Comparison of ENCODE assay signal across 8 cellular contexts in genomic region chr12:125403145-125403789, GRCh38.
DNase-seq lines count a peak whose midpoint lies in the region; ATAC-seq lines count a peak whose summit lies in the region.

No MANE protein-coding gene starts in this region.

- H3K4me1 Mint-ChIP-seq in activated CD8-positive, alpha-beta T cell treated with anti-CD3 and anti-CD28 coated beads, Interleukin-2, amount 10 ng/mL, durations not matched to agents 7 days and 5 days (ENCODE audit: low read depth), result no peaks in the 10 kb centered on the region

- H3K27me3 Mint-ChIP-seq in activated CD8-positive, alpha-beta T cell treated with anti-CD3 and anti-CD28 coated beads, Interleukin-2, amount 10 ng/mL, durations not matched to agents 7 days and 5 days (ENCODE audit: low read depth), result no peaks in the 10 kb centered on the region

- no peaks in the 10 kb centered on the region for H3K9me3 Mint-ChIP-seq in activated CD8-positive, alpha-beta T cell treated with anti-CD3 and anti-CD28 coated beads, Interleukin-2, amount 10 ng/mL, durations not matched to agents 7 days and 5 days (ENCODE audit: insufficient read depth)

- H3K27ac Mint-ChIP-seq in activated CD8-positive, alpha-beta T cell treated with anti-CD3 and anti-CD28 coated beads, Interleukin-2, amount 10 ng/mL, durations not matched to agents 7 days and 5 days, result no peak overlapping the region

- POLR2A ChIA-PET in activated CD8-positive, alpha-beta T cell treated with anti-CD3 and anti-CD28 coated beads, Interleukin-2, amount 10 ng/mL, durations not matched to agents 7 days and 5 days (lab: Charles Lee), result no interaction called here

- no peak for ATAC-seq in activated CD8-positive, alpha-beta T cell treated with anti-CD3 and anti-CD28 coated beads, Interleukin-2, amount 10 ng/mL, durations not matched to agents 7 days and 5 days
- ATAC-seq in HG03097 (IDR thresholded peaks at IDR 0.05; ENCODE audit: low FRiP score, unreplicated experiment) (no peak), HG02610 (IDR thresholded peaks at IDR 0.05; ENCODE audit: unreplicated experiment) (no peak)

- DNase-seq in SIG-M5 treated with dmso at 0.1 percent for 504 hours (lab: John Stamatoyannopoulos, UW; ENCODE audit: unreplicated experiment) (peak; percentile 36), SIG-M5 (lab: John Stamatoyannopoulos, UW) (no peak), NCI-H1092 treated with DMSO at 0.1 percent for 48 hours (lab: John Stamatoyannopoulos, UW) (peak; percentile 31), kidney tubule cell (ENCODE audit: low spot score) (peak; percentile 44)
- DNase-seq in activated CD8-positive, alpha-beta T cell treated with anti-CD3 and anti-CD28 coated beads, Interleukin-2, amount 10 ng/mL, durations not matched to agents 7 days and 5 days, result peak; percentile 29
- DNase-seq in stimulated activated CD4-positive, alpha-beta T cell treated with anti-CD3 and anti-CD28 coated beads, Interleukin-4, amount 100 ng/mL, for 1 hour, result no peak

- no peak overlapping the region for H3K4me3 Mint-ChIP-seq in activated CD8-positive, alpha-beta T cell treated with anti-CD3 and anti-CD28 coated beads, Interleukin-2, amount 10 ng/mL, durations not matched to agents 7 days and 5 days

- CTCF ChIA-PET in activated CD8-positive, alpha-beta T cell treated with anti-CD3 and anti-CD28 coated beads, Interleukin-2, amount 10 ng/mL, durations not matched to agents 7 days and 5 days (lab: Charles Lee), result interaction anchor here (0.8 to 1.5 kb wide), 10 partner anchors 13 to 220 kb away, joined by 3 to 21 read pairs (median 5); no protein-coding TSS in a partner anchor

- no peaks in the 10 kb centered on the region for H3K36me3 Mint-ChIP-seq in activated CD8-positive, alpha-beta T cell treated with anti-CD3 and anti-CD28 coated beads, Interleukin-2, amount 10 ng/mL, durations not matched to agents 7 days and 5 days (ENCODE audit: low read depth)

Comparison
In these comparisons a context has a peak if more than half of its experiments do, and no peak if none do; other contexts are left out.
1. DNase-seq: peak in SIG-M5 treated with dmso at 0.1 percent for 504 hours (single experiment), NCI-H1092 treated with DMSO at 0.1 percent for 48 hours (single experiment), activated CD8-positive, alpha-beta T cell treated with anti-CD3 and anti-CD28 coated beads, Interleukin-2, amount 10 ng/mL, durations not matched to agents 7 days and 5 days (single experiment) and kidney tubule cell (single experiment); none in SIG-M5 (single experiment) and stimulated activated CD4-positive, alpha-beta T cell treated with anti-CD3 and anti-CD28 coated beads, Interleukin-4, amount 100 ng/mL, for 1 hour (single experiment).